27 cellular contexts compared by ENCODE assay signal in genomic region chr11:13375798-13376197, GRCh38.
DNase-seq lines count a peak whose midpoint lies in the region; ATAC-seq and TF ChIP-seq lines count a peak whose summit lies in the region.
"Had no signal": no experiment of that assay in that cellular context is flagged by ENCODE, and none has a peak within 500 bp of the region (broad histone marks: within the 10 kb centered on the region; RNA-seq: fewer than 3 reads in every experiment).

No MANE protein-coding gene starts in this region.

- no peaks in the 10 kb centered on the region for H3K36me3 ChIP-seq in mucosa of descending colon (ENCODE audit: low read depth)

- no peak overlapping the region for H3K4me3 ChIP-seq in mucosa of descending colon
- H3K4me3 ChIP-seq: GM23248, K562, PC-9, SJCRH30 had no signal

- TF ChIP-seq CTCF in mucosa of descending colon (IDR thresholded peaks at IDR 0.05) = no peak
- no peak for TF ChIP-seq CTCF in GM13977 (IDR thresholded peaks at IDR 0.05; ENCODE audit: extremely low read depth, insufficient read depth, missing control alignments)

- intact Hi-C loops in left colon (cut with DNase I, micrococcal nuclease) = no loop called here
- intact Hi-C loops in mucosa of descending colon (cut with DNase I, micrococcal nuclease) = no loop called here

- no peaks in the 10 kb centered on the region for H3K9me3 ChIP-seq in mucosa of descending colon
- H3K9me3 ChIP-seq: SJCRH30 had no signal

- DNase-seq in DMS79 treated with DMSO at 0.1 percent for 48 hours (lab: John Stamatoyannopoulos, UW) (peak; percentile 14), DMS79 (lab: John Stamatoyannopoulos, UW) (no peak), UCSD-AML1 (lab: John Stamatoyannopoulos, UW; ENCODE audit: unreplicated experiment) (peak; percentile 36), left colon (no peak), mucosa of descending colon (no peak), GM13977 (ENCODE audit: low spot score) (no peak), midbrain (lab: John Stamatoyannopoulos, UW) (no peak)
- DNase-seq: CD8-positive, alpha-beta memory T cell; DMS 273 treated with DMSO at 0.1 percent for 48 hours; DND-41; GM23248; H7; Kasumi-1; MV-4-11; NCI-H1105; NCI-H1436 treated with DMSO at 0.1 percent for 48 hours; NCI-H187 treated with DMSO at 0.1 percent for 48 hours; NCI-H2171 treated with DMSO at 0.1 percent for 48 hours; NCI-H345; NCI-H524; NCI-H748 treated with DMSO at 0.1 percent for 48 hours; NK-92 treated with Interleukin-12 subunit alpha and Interleukin-12 subunit beta, amount 100 ng/mL, for 24 hours; PC-9; SJCRH30 had no signal

- in situ Hi-C loops in GM13977 (cut with MboI; ENCODE audit: low pct_unique_long_range_greater_than_20kb, low sequenced_read_pairs, unreplicated experiment) = no loop called here

- no peaks in the 10 kb centered on the region for H3K4me1 ChIP-seq in mucosa of descending colon (ENCODE audit: low read depth)
- H3K4me1 ChIP-seq: SJCRH30 had no signal

- peak; percentile 61 for ATAC-seq in left colon
- ATAC-seq in mucosa of descending colon = peak; percentile 57
- no peak for ATAC-seq in GM19351 (IDR thresholded peaks at IDR 0.05; ENCODE audit: unreplicated experiment)
- ATAC-seq: K562, Right ventricle myocardium inferior had no signal

Comparison
In these comparisons a context has a peak if more than half of its experiments do, and no peak if none do; other contexts are left out.
1. DNase-seq: peak in DMS79 treated with DMSO at 0.1 percent for 48 hours (single experiment) and UCSD-AML1 (single experiment); none in DMS79 (single experiment), left colon (0 of 2), mucosa of descending colon (0 of 3), GM13977 (single experiment) and midbrain (single experiment).